Comparison of ENCODE assay signal across 9 cellular contexts in the genomic region with DNA sequence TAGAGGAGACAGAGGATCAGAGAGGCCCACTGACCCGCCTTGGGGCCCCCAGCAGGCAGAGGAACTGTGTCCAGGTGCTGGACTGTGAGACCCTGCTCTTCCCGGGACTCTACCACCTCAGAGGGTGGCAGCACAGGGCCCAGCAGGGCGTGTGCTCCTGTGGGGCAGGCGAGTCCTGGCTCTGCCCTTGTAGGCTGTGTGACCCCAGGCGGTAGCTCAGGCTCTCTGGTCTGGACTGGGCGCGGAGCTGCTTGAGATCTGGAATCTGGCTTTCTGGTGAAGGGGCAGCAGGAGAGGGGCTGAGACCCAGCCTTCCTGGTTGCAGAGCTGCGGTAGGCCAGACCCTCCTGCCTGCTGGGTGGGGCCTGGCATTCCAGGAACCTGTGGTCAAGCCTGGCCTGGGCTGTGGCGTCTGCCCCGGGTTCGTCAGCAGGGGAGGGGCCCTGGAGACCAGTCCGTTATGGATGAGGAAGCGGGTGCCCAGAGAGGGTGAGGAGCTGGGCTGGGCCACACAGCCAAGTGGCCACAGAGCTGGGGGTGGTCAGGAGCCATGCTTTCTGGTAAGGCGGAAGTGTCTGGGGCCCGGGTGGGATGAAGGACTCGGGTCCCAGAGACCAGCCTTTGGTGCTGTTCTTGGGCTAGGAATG. TPM values are rescaled to one million over a fixed set of nuclear protein-coding genes. Genes with fewer than 3 reads are reported as not detected.
DNase-seq lines count a peak whose midpoint lies in the region; ATAC-seq and TF ChIP-seq lines count a peak whose summit lies in the region.
"Had no signal": no experiment of that assay in that cellular context is flagged by ENCODE, and none has a peak within 500 bp of the region (broad histone marks: within the 10 kb centered on the region; RNA-seq: fewer than 3 reads in every experiment).

No MANE protein-coding gene starts in this region.

- peaks cover 56% of the 10 kb centered on the region for H3K4me1 Mint-ChIP-seq in brain

- H3K4me3 Mint-ChIP-seq in brain = no peak overlapping the region

- RAD21 ChIA-PET in HCT116 (lab: Charles Lee; ENCODE audit: low non-redundant PET in 1 of 2, low total read pairs in 2 of 2, uncharacterized antibody in 2 of 2, unreplicated experiment in 2 of 2) = no interaction called here

- no peak overlapping the region for H3K4me2 ChIP-seq in HCT116 (ENCODE audit: low read length)

- DNase-seq in HCT116 (ENCODE audit: low read depth, low spot score) (no peak), NCI-H1694 treated with DMSO at 0.1 percent for 48 hours (lab: John Stamatoyannopoulos, UW) (no peak), DMS53 treated with DMSO at 0.1 percent for 48 hours (lab: John Stamatoyannopoulos, UW; ENCODE audit: unreplicated experiment) (no peak)
- DNase-seq in stimulated activated CD8-positive, alpha-beta memory T cell treated with anti-CD3 and anti-CD28 coated beads, Interleukin-4, amount 100 ng/mL, for 48 hours = no peak
- DNase-seq: NK-92 treated with Interleukin-12 subunit alpha and Interleukin-12 subunit beta, amount 100 ng/mL, for 24 hours had no signal

- H3K36me3 ChIP-seq in HCT116 (ENCODE audit: control insufficient read depth in 1 of 2, insufficient read depth in 2 of 2, low read length in 2 of 2) (no peaks in the 10 kb centered on the region), subcutaneous abdominal adipose tissue (ENCODE audit: control insufficient read depth in 5 of 5, insufficient read depth in 5 of 5, low read length in 5 of 5) (no peaks in the 10 kb centered on the region)

- H3K9me2 ChIP-seq in HCT116 (ENCODE audit: insufficient read depth) = no peaks in the 10 kb centered on the region

- peak overlapping the region in 3 of 5 experiments; percentile 41 to 54 (median 53) for H3K27ac Mint-ChIP-seq in brain

- H3K27me3 Mint-ChIP-seq in brain = no peaks in the 10 kb centered on the region

- H3K9ac ChIP-seq in HCT116 (ENCODE audit: low read length) (no peak overlapping the region), subcutaneous abdominal adipose tissue (ENCODE audit: low read length in 5 of 5) (peak overlapping the region in 3 of 5 donors; percentile 48 to 74 (median 68))

- H3K36me3 Mint-ChIP-seq in brain = no peaks in the 10 kb centered on the region

- TF ChIP-seq POLR2A in HCT116 (IDR thresholded peaks at IDR 0.05; ENCODE audit: borderline replicate concordance, extremely low read depth, insufficient read depth, insufficient read length) = no peak

- H3K27me3 ChIP-seq in HCT116 (ENCODE audit: insufficient read depth, low read length) = no peaks in the 10 kb centered on the region
- H3K27me3 ChIP-seq in layer of hippocampus (ENCODE audit: control insufficient read depth, insufficient read depth, low read length) = no peaks in the 10 kb centered on the region
- no peaks in the 10 kb centered on the region for H3K27me3 ChIP-seq in subcutaneous abdominal adipose tissue (ENCODE audit: control insufficient read depth in 5 of 5, insufficient read depth in 4 of 5, low read length in 5 of 5)

- POLR2A ChIA-PET in HCT116 (lab: Charles Lee) = no interaction called here

- TF ChIP-seq CTCF in HCT116 (IDR thresholded peaks at IDR 0.05 in 2 of 3, conservative IDR thresholded peaks at IDR 0.05 in 1 of 3; ENCODE audit: borderline replicate concordance in 1 of 3, insufficient read depth in 1 of 3, low read depth in 2 of 3, low read length in 2 of 3) (no peak), brain (conservative IDR thresholded peaks at IDR 0.05) (no peak)

- H2AFZ ChIP-seq in HCT116 (ENCODE audit: low read depth, low read length, poor library complexity, severe bottlenecking) = no peak overlapping the region

- no peaks in the 10 kb centered on the region for H3K9me3 Mint-ChIP-seq in brain

- H3K4me3 ChIP-seq in HCT116 (replicated peaks in 1 of 2; ENCODE audit: low read depth in 1 of 2, low read length in 2 of 2) (no peak overlapping the region), subcutaneous abdominal adipose tissue (ENCODE audit: low read depth in 1 of 5, low read length in 5 of 5) (no peak overlapping the region)

- BruUV-seq in HCT116 (replicated peaks; lab: Mats Ljungman, UMichigan) = no TSS peak

- H3K4me1 ChIP-seq in HCT116 (ENCODE audit: control insufficient read depth in 1 of 2, insufficient read depth in 2 of 2, low read length in 2 of 2) (peaks cover 21 to 50% of the 10 kb centered on the region in 2 experiments), subcutaneous abdominal adipose tissue (ENCODE audit: control insufficient read depth in 5 of 5, insufficient read depth in 5 of 5, low read length in 5 of 5) (peaks cover 25 to 96% (median 92%) of the 10 kb centered on the region in 5 donors)

- no peak for TF ChIP-seq RAD21 in HCT116 (IDR thresholded peaks at IDR 0.05; ENCODE audit: low read depth)

- peaks cover 79% of the 10 kb centered on the region for H3K79me2 ChIP-seq in HCT116 (ENCODE audit: insufficient read depth, low read length)

- ATAC-seq in HCT116 (peak; percentile 23; the same call in 1 of the 2 replicates), GM21619 (IDR thresholded peaks at IDR 0.05; ENCODE audit: unreplicated experiment) (no peak)

- H3K9me3 ChIP-seq in HCT116 (ENCODE audit: control insufficient read depth in 1 of 2, insufficient read depth in 1 of 2, low read depth in 1 of 2, low read length in 2 of 2) (no peaks in the 10 kb centered on the region), subcutaneous abdominal adipose tissue (ENCODE audit: control insufficient read depth in 5 of 5, low read length in 5 of 5) (no peaks in the 10 kb centered on the region)

- no peak overlapping the region for H3K27ac ChIP-seq in HCT116 (ENCODE audit: low read depth, low read length)
- peak overlapping the region; percentile 83 for H3K27ac ChIP-seq in layer of hippocampus (ENCODE audit: low read depth, low read length)
- H3K27ac ChIP-seq in subcutaneous abdominal adipose tissue (ENCODE audit: low read depth, low read length) = peak overlapping the region; percentile 89

- CTCF ChIA-PET in HCT116 (lab: Charles Lee) = no interaction called here

- H4K20me1 ChIP-seq in HCT116 (ENCODE audit: insufficient read depth) = no peaks in the 10 kb centered on the region

- intact Hi-C loops in HCT116 (cut with micrococcal nuclease) = no loop called here

TF ChIP-seq in HCT116, 20 proteins besides CTCF, POLR2A, EP300 and RAD21:
- TF ChIP-seq SRF (IDR thresholded peaks at IDR 0.05; ENCODE audit: low read depth) (no peak), CBX3 (IDR thresholded peaks at IDR 0.05; ENCODE audit: low read depth) (no peak), EZH2 (IDR thresholded peaks at IDR 0.05) (no peak), FOSL1 (IDR thresholded peaks at IDR 0.05; ENCODE audit: low read depth) (no peak), YY1 (IDR thresholded peaks at IDR 0.05; ENCODE audit: extremely low read depth, insufficient replicate concordance, low read depth, low read length) (no peak), TCF7L2 (IDR thresholded peaks at IDR 0.05; ENCODE audit: borderline replicate concordance, extremely low read depth, insufficient read depth, insufficient read length) (no peak)
- TF ChIP-seq, protein P1, sequence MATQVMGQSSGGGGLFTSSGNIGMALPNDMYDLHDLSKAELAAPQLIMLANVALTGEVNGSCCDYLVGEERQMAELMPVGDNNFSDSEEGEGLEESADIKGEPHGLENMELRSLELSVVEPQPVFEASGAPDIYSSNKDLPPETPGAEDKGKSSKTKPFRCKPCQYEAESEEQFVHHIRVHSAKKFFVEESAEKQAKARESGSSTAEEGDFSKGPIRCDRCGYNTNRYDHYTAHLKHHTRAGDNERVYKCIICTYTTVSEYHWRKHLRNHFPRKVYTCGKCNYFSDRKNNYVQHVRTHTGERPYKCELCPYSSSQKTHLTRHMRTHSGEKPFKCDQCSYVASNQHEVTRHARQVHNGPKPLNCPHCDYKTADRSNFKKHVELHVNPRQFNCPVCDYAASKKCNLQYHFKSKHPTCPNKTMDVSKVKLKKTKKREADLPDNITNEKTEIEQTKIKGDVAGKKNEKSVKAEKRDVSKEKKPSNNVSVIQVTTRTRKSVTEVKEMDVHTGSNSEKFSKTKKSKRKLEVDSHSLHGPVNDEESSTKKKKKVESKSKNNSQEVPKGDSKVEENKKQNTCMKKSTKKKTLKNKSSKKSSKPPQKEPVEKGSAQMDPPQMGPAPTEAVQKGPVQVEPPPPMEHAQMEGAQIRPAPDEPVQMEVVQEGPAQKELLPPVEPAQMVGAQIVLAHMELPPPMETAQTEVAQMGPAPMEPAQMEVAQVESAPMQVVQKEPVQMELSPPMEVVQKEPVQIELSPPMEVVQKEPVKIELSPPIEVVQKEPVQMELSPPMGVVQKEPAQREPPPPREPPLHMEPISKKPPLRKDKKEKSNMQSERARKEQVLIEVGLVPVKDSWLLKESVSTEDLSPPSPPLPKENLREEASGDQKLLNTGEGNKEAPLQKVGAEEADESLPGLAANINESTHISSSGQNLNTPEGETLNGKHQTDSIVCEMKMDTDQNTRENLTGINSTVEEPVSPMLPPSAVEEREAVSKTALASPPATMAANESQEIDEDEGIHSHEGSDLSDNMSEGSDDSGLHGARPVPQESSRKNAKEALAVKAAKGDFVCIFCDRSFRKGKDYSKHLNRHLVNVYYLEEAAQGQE (IDR thresholded peaks at IDR 0.05; ENCODE audit: low read depth) = no peak

RNA-seq across cellular contexts. Expression of a gene that starts 46.5 kb away (rescaled TPM):
- 43.9 TPM for total RNA-seq in HCT116 (2021; ENCODE audit: unreplicated experiment)
- polyA plus RNA-seq in HCT116 (2012) = 39.0 and 47.7 TPM in 2 replicates
- 29.9 TPM for polyA plus RNA-seq in brain (ENCODE audit: insufficient read depth, low read depth, low replicate concordance)
